13 cellular contexts compared by ENCODE assay signal in the genomic region with DNA sequence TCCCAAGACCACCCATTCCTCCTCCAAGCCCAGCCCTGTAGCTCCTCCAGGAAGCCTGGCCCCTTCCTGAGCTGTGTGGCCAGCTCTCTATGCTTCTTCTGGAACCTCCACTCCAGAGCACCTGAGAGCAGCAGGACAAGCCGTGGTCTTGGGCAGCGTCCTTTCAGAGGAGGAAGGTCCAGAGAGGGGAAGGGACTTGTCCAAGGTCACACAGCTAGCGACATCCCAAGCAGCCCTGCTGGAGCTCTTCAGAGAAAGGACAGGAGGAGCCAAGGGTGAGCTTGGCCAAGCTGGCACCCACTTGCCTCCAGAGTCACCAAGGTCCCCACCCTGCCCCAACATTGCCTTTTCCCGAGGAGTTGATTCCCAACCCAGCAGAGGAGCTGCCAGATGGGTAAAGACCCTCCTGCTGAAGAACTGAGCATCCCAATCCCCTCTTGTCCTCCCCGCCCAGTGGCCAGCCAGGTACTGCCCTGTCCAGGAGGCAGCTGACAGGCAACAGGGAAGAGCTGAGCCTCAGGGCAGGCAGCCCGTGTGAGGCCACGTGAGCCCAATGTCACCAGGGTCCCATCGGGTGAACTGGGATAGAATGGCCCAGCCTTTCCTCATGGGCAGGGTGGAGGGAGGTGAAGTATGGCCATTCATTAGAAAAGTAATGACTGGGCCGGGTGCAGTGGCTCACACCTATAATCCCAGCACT. TPM values are rescaled to one million over a fixed set of nuclear protein-coding genes. Genes with fewer than 3 reads are reported as not detected.
DNase-seq lines count a peak whose midpoint lies in the region; ATAC-seq and TF ChIP-seq lines count a peak whose summit lies in the region.
"Had no signal": no experiment of that assay in that cellular context is flagged by ENCODE, and none has a peak within 500 bp of the region (broad histone marks: within the 10 kb centered on the region; RNA-seq: fewer than 3 reads in every experiment).

No MANE protein-coding gene starts in this region.

- DNase-seq in MCF 10A (ENCODE audit: unreplicated experiment) (no peak), breast epithelium (ENCODE audit: low spot score in 2 of 2) (no peak), HCT116 (ENCODE audit: low read depth, low spot score) (no peak), osteoblast (ENCODE audit: insufficient read length, low spot score, missing footprints) (no peak)
- no peak for DNase-seq in stimulated activated CD4-positive, alpha-beta T cell treated with anti-CD3 and anti-CD28 coated beads, Interleukin-12 subunit alpha, Interleukin-12 subunit beta, amount 100 ng/mL, for 4 hours
- DNase-seq: 8988T; CD4-positive, CD25-positive, alpha-beta regulatory T cell; DMS53; GF-D8 had no signal

- H3K4me1 ChIP-seq in breast epithelium (peaks cover 8 to 18% of the 10 kb centered on the region in 2 donors), HCT116 (ENCODE audit: control insufficient read depth in 1 of 2, insufficient read depth in 2 of 2, low read length in 2 of 2) (peaks cover 63 to 73% of the 10 kb centered on the region in 2 experiments), mucosa of rectum (ENCODE audit: control insufficient read depth in 2 of 2, insufficient read depth in 2 of 2, low read length in 2 of 2) (peaks cover 57 to 84% of the 10 kb centered on the region in 2 donors), osteoblast (ENCODE audit: insufficient read depth, low read length) (peaks cover 56% of the 10 kb centered on the region)

- CTCF ChIA-PET in MCF 10A (lab: Yijun Ruan, JAX) (interaction anchor here (0.6 to 3.5 kb wide), 8 partner anchors 11 to 728 kb away, joined by 3 to 22 read pairs (median 4); partner anchors contain the start of gene UNC5B), HCT116 (lab: Charles Lee) (interaction anchor here (0.7 to 6.2 kb wide), 2 partner anchors 12 to 356 kb away, joined by 3 to 45 read pairs; no protein-coding TSS in a partner anchor)

- no peaks in the 10 kb centered on the region for H3K36me3 Mint-ChIP-seq in MCF 10A (ENCODE audit: insufficient read depth, unreplicated experiment)
- H3K36me3 Mint-ChIP-seq in brain = no peaks in the 10 kb centered on the region
- H3K36me3 Mint-ChIP-seq: CD4-positive, CD25-positive, alpha-beta regulatory T cell had no signal

- H3K79me2 ChIP-seq in HCT116 (ENCODE audit: insufficient read depth, low read length) (no peaks in the 10 kb centered on the region), osteoblast (ENCODE audit: insufficient read depth, low read length) (peaks cover 11% of the 10 kb centered on the region)

- RAD21 ChIA-PET in HCT116 (lab: Charles Lee; ENCODE audit: low non-redundant PET in 1 of 2, low total read pairs in 2 of 2, uncharacterized antibody in 2 of 2, unreplicated experiment in 2 of 2) = no interaction called here

- no peak for TF ChIP-seq RAD21 in HCT116 (IDR thresholded peaks at IDR 0.05; ENCODE audit: low read depth)

- POLR2A ChIA-PET in MCF 10A (lab: Yijun Ruan, JAX) = interaction anchor here (1.7 to 3.7 kb wide), 3 partner anchors 8 to 46 kb away, joined by 5 to 53 read pairs (median 19); partner anchors contain the start of gene UNC5B
- POLR2A ChIA-PET in HCT116 (lab: Charles Lee) = interaction anchor here (1.4 kb wide), 1 partner anchor 11 kb away, joined by 3 read pairs; no protein-coding TSS in a partner anchor

- no peaks in the 10 kb centered on the region for H3K9me2 ChIP-seq in HCT116 (ENCODE audit: insufficient read depth)

- 0 out of 2 replicates have a peak overlapping the region, but pooled peaks have one; percentile 82 for H3K4me2 ChIP-seq in HCT116 (ENCODE audit: low read length)
- H3K4me2 ChIP-seq in osteoblast (ENCODE audit: insufficient read depth, low read length) = no peak overlapping the region

- intact Hi-C loops in MCF 10A (cut with micrococcal nuclease) = no loop called here
- intact Hi-C loops in breast epithelium (cut with DNase I; ENCODE audit: low total_unique reads) = loop anchor here (5.0 kb wide), 1 partner anchor 1999 kb away; no protein-coding TSS in a partner anchor
- intact Hi-C loops in HCT116 (cut with micrococcal nuclease) = no loop called here

- H4K20me1 ChIP-seq in HCT116 (ENCODE audit: insufficient read depth) = no peaks in the 10 kb centered on the region
- peaks cover 3% of the 10 kb centered on the region for H4K20me1 ChIP-seq in osteoblast (ENCODE audit: insufficient read depth, low read length)

- TF ChIP-seq POLR2A in breast epithelium (IDR thresholded peaks at IDR 0.05) = no peak
- no peak for TF ChIP-seq POLR2A in HCT116 (IDR thresholded peaks at IDR 0.05; ENCODE audit: borderline replicate concordance, extremely low read depth, insufficient read depth, insufficient read length)

- H3K27me3 Mint-ChIP-seq in MCF 10A (ENCODE audit: insufficient read depth, unreplicated experiment) = no peaks in the 10 kb centered on the region
- H3K27me3 Mint-ChIP-seq in brain = no peaks in the 10 kb centered on the region
- H3K27me3 Mint-ChIP-seq: CD4-positive, CD25-positive, alpha-beta regulatory T cell had no signal

- H3K9ac ChIP-seq in HCT116 (ENCODE audit: low read length) (no peak overlapping the region), mucosa of rectum (ENCODE audit: low read depth in 1 of 2, low read length in 2 of 2) (no peak overlapping the region)
- H3K9ac ChIP-seq: BLaER1 treated with 17β-estradiol and CSF1 and Interleukin-3, amounts not matched to agents 10 nM and 100 nM had no signal

- H3K9me3 Mint-ChIP-seq in MCF 10A (ENCODE audit: unreplicated experiment) (no peaks in the 10 kb centered on the region), brain (peaks cover 0 to 2% (median 0%) of the 10 kb centered on the region in 5 experiments)
- H3K9me3 Mint-ChIP-seq: CD4-positive, CD25-positive, alpha-beta regulatory T cell had no signal

- H3K36me3 ChIP-seq in breast epithelium = no peaks in the 10 kb centered on the region
- H3K36me3 ChIP-seq in HCT116 (ENCODE audit: control insufficient read depth in 1 of 2, insufficient read depth in 2 of 2, low read length in 2 of 2) = no peaks in the 10 kb centered on the region
- no peaks in the 10 kb centered on the region for H3K36me3 ChIP-seq in mucosa of rectum (ENCODE audit: control insufficient read depth in 2 of 2, insufficient read depth in 2 of 2, low read length in 2 of 2)
- H3K36me3 ChIP-seq in osteoblast (ENCODE audit: insufficient read depth, low read length) = no peaks in the 10 kb centered on the region
- H3K36me3 ChIP-seq: BLaER1 treated with 17β-estradiol and CSF1 and Interleukin-3, amounts not matched to agents 10 nM and 100 nM had no signal

- H3K4me1 Mint-ChIP-seq in MCF 10A (ENCODE audit: insufficient read depth, unreplicated experiment) (peaks cover 48% of the 10 kb centered on the region), brain (peaks cover 84% of the 10 kb centered on the region)
- H3K4me1 Mint-ChIP-seq: CD4-positive, CD25-positive, alpha-beta regulatory T cell had no signal

- H3K27ac Mint-ChIP-seq in MCF 10A (ENCODE audit: low read depth, unreplicated experiment) (peak overlapping the region; percentile 90), brain (peak overlapping the region in 3 of 5 experiments; percentile 67 to 94 (median 75))
- H3K27ac Mint-ChIP-seq: CD4-positive, CD25-positive, alpha-beta regulatory T cell had no signal

- TF ChIP-seq CTCF in MCF 10A (IDR thresholded peaks at IDR 0.05; ENCODE audit: unreplicated experiment) (no peak), breast epithelium (IDR thresholded peaks at IDR 0.05) (no peak), HCT116 (IDR thresholded peaks at IDR 0.05 in 2 of 3, conservative IDR thresholded peaks at IDR 0.05 in 1 of 3; ENCODE audit: borderline replicate concordance in 1 of 3, insufficient read depth in 1 of 3, low read depth in 2 of 3, low read length in 2 of 3) (no peak), brain (conservative IDR thresholded peaks at IDR 0.05) (no peak), osteoblast (IDR thresholded peaks at IDR 0.05; ENCODE audit: extremely low read depth, low read depth, low read length) (no peak)

- H3K27ac ChIP-seq in breast epithelium (no peak overlapping the region), HCT116 (ENCODE audit: low read depth, low read length) (no peak overlapping the region; the same call in 1 of the 2 replicates), mucosa of rectum (ENCODE audit: low read depth in 2 of 2, low read length in 2 of 2) (peak overlapping the region; percentile 30 to 87), osteoblast (ENCODE audit: low read depth, low read length) (no peak overlapping the region)
- H3K27ac ChIP-seq: BLaER1 treated with 17β-estradiol and CSF1 and Interleukin-3, amounts not matched to agents 10 nM and 100 nM had no signal

- BruUV-seq in MCF 10A (replicated peaks; lab: Mats Ljungman, UMichigan) (no TSS peak), HCT116 (replicated peaks; lab: Mats Ljungman, UMichigan) (no TSS peak)

- H3K9me3 ChIP-seq in breast epithelium (no peaks in the 10 kb centered on the region), HCT116 (ENCODE audit: control insufficient read depth in 1 of 2, insufficient read depth in 1 of 2, low read depth in 1 of 2, low read length in 2 of 2) (no peaks in the 10 kb centered on the region), mucosa of rectum (ENCODE audit: control insufficient read depth in 2 of 2, low read length in 2 of 2) (no peaks in the 10 kb centered on the region), osteoblast (ENCODE audit: low read depth, low read length) (no peaks in the 10 kb centered on the region)
- H3K9me3 ChIP-seq: BLaER1 treated with 17β-estradiol and CSF1 and Interleukin-3, amounts not matched to agents 10 nM and 100 nM had no signal

- H2AFZ ChIP-seq in HCT116 (ENCODE audit: low read depth, low read length, poor library complexity, severe bottlenecking) = no peak overlapping the region
- no peak overlapping the region for H2AFZ ChIP-seq in osteoblast (ENCODE audit: low read length)

- ATAC-seq in HCT116 (no peak), GM21723 (IDR thresholded peaks at IDR 0.05; ENCODE audit: unreplicated experiment) (no peak)

- H3K27me3 ChIP-seq in breast epithelium (no peaks in the 10 kb centered on the region), HCT116 (ENCODE audit: insufficient read depth, low read length) (no peaks in the 10 kb centered on the region), mucosa of rectum (ENCODE audit: control insufficient read depth in 2 of 2, insufficient read depth in 2 of 2, low read length in 2 of 2) (no peaks in the 10 kb centered on the region), osteoblast (ENCODE audit: insufficient read depth, low read length) (no peaks in the 10 kb centered on the region)
- H3K27me3 ChIP-seq: BLaER1 treated with 17β-estradiol and CSF1 and Interleukin-3, amounts not matched to agents 10 nM and 100 nM had no signal

- H3K4me3 ChIP-seq in breast epithelium = no peak overlapping the region
- no peak overlapping the region for H3K4me3 ChIP-seq in HCT116 (replicated peaks in 1 of 2; ENCODE audit: low read depth in 1 of 2, low read length in 2 of 2)
- no peak overlapping the region for H3K4me3 ChIP-seq in mucosa of rectum (ENCODE audit: low read length in 2 of 2)
- H3K4me3 ChIP-seq in osteoblast (ENCODE audit: insufficient read depth, low read length) = no peak overlapping the region
- H3K4me3 ChIP-seq: BLaER1 treated with 17β-estradiol and CSF1 and Interleukin-3, amounts not matched to agents 10 nM and 100 nM had no signal

- H3K4me3 Mint-ChIP-seq in MCF 10A (ENCODE audit: unreplicated experiment) (no peak overlapping the region), brain (no peak overlapping the region)
- H3K4me3 Mint-ChIP-seq: CD4-positive, CD25-positive, alpha-beta regulatory T cell had no signal

RNA-seq across cellular contexts. Expression of gene UNC5B, which starts 46.2 kb away (rescaled TPM):
- total RNA-seq in MCF 10A (2022) (80.5 and 82.4 TPM in 2 replicates), breast epithelium (1 to 10 TPM in 2 of 3 donors, under 1 TPM in 1; 0.80 to 4.9 (median 3.5) TPM), HCT116 (2021; ENCODE audit: unreplicated experiment) (22.0 TPM), osteoblast (90.8 and 135 TPM in 2 replicates)
- 29.6 and 41.5 TPM in 2 replicates for polyA plus RNA-seq in HCT116 (2012)
- 31.8 TPM for polyA plus RNA-seq in brain (ENCODE audit: insufficient read depth, low read depth, low replicate concordance)
- polyA plus RNA-seq: CD4-positive, CD25-positive, alpha-beta regulatory T cell had no signal

Comparison
In these comparisons a context has a peak if more than half of its experiments do, and no peak if none do; other contexts are left out.
1. H3K27ac ChIP-seq: peak in mucosa of rectum (2 of 2); none in breast epithelium (0 of 2), HCT116 (single experiment) and osteoblast (single experiment).